8 cellular contexts compared by ENCODE assay signal in genomic region chr6:37653933-37654565, GRCh38. TPM values are rescaled to one million over a fixed set of nuclear protein-coding genes. Genes with fewer than 3 reads are reported as not detected.
DNase-seq lines count a peak whose midpoint lies in the region; ATAC-seq, FAIRE-seq and TF ChIP-seq lines count a peak whose summit lies in the region.

No MANE protein-coding gene starts in this region.

- H3K9me3 ChIP-seq in astrocyte (ENCODE audit: insufficient read depth, low read depth, low read length), result peaks cover 8% of the 10 kb centered on the region

- no peak overlapping the region for H3K9ac ChIP-seq in astrocyte (ENCODE audit: low read length)

- H3K9me3 Mint-ChIP-seq in astrocyte (ENCODE audit: unreplicated experiment) (peaks cover 10% of the 10 kb centered on the region), mesothelial cell of epicardium (no peaks in the 10 kb centered on the region)

- no peak overlapping the region for H2AFZ ChIP-seq in astrocyte (ENCODE audit: low read depth, low read length)

- no peak overlapping the region for H3K27ac ChIP-seq in astrocyte (ENCODE audit: low read depth, low read length)

- no peak overlapping the region for H3K4me2 ChIP-seq in astrocyte (ENCODE audit: low read length)

- peaks cover 9% of the 10 kb centered on the region for H3K4me1 ChIP-seq in astrocyte (ENCODE audit: insufficient read depth, low read length)

- H3K4me1 Mint-ChIP-seq in astrocyte (ENCODE audit: low read depth, unreplicated experiment) (no peaks in the 10 kb centered on the region), mesothelial cell of epicardium (peaks cover 11% of the 10 kb centered on the region)

- H3K4me3 Mint-ChIP-seq in astrocyte (ENCODE audit: unreplicated experiment), result no peak overlapping the region
- no peak overlapping the region for H3K4me3 Mint-ChIP-seq in mesothelial cell of epicardium

- H3K27me3 ChIP-seq in astrocyte (ENCODE audit: insufficient read depth, low read length), result no peaks in the 10 kb centered on the region

- ATAC-seq in GM21576 (IDR thresholded peaks at IDR 0.05; ENCODE audit: unreplicated experiment) (no peak), GM19455 (IDR thresholded peaks at IDR 0.05; ENCODE audit: unreplicated experiment) (no peak)

- peak; percentile 77 for FAIRE-seq in GM18507 (lab: Jason Lieb, UNC)
- peak; percentile 68 for FAIRE-seq in RCC 7860 (lab: Jason Lieb, UNC)
- FAIRE-seq in astrocyte (lab: Jason Lieb, UNC), result no peak

- H3K36me3 ChIP-seq in astrocyte (ENCODE audit: insufficient read depth, low read length), result no peaks in the 10 kb centered on the region

- no peaks in the 10 kb centered on the region for H3K79me2 ChIP-seq in astrocyte (ENCODE audit: insufficient read depth, low read length)

- DNase-seq in AG08396 (ENCODE audit: low spot score) (peak; percentile 82), GM18507 (ENCODE audit: extremely low spot score, insufficient read length, low read depth) (peak; percentile 29), RCC 7860 (ENCODE audit: low spot score) (peak; percentile 68), astrocyte (ENCODE audit: low read depth) (no peak), mesothelial cell of epicardium (ENCODE audit: low spot score in 2 of 2, unreplicated experiment in 2 of 2) (no peak), mucosa of gallbladder (ENCODE audit: low spot score) (no peak)

- H3K4me3 ChIP-seq in astrocyte (ENCODE audit: insufficient read depth, low read depth, low read length), result no peak overlapping the region

- TF ChIP-seq CTCF in astrocyte (IDR thresholded peaks at IDR 0.05; ENCODE audit: insufficient read depth, low read depth, low read length), result peak; percentile 60
- peak; percentile 78 for TF ChIP-seq CTCF in mesothelial cell of epicardium (IDR thresholded peaks at IDR 0.05; ENCODE audit: unreplicated experiment)

- H3K27ac Mint-ChIP-seq in astrocyte (ENCODE audit: unreplicated experiment), result no peak overlapping the region
- H3K27ac Mint-ChIP-seq in mesothelial cell of epicardium, result no peak overlapping the region

- H4K20me1 ChIP-seq in astrocyte (ENCODE audit: insufficient read depth, low read length), result no peaks in the 10 kb centered on the region

- peaks cover 13% of the 10 kb centered on the region for H3K36me3 Mint-ChIP-seq in astrocyte (ENCODE audit: low read depth, unreplicated experiment)
- H3K36me3 Mint-ChIP-seq in mesothelial cell of epicardium, result no peaks in the 10 kb centered on the region

- H3K27me3 Mint-ChIP-seq in astrocyte (ENCODE audit: low read depth, unreplicated experiment) (peaks cover 28% of the 10 kb centered on the region), mesothelial cell of epicardium (ENCODE audit: low read depth) (peaks cover 35% of the 10 kb centered on the region)

RNA-seq across cellular contexts. Expression of gene MDGA1, which starts 43.6 kb away (rescaled TPM):
- total RNA-seq in astrocyte, result 5.5 and 5.9 TPM in 2 replicates
- total RNA-seq in mesothelial cell of epicardium, result 2.3 to 3.7 TPM (median 2.9 TPM) in 3 replicates
- total RNA-seq in mucosa of gallbladder, result 11.5 TPM

Comparison
In these comparisons a context has a peak if more than half of its experiments do, and no peak if none do; other contexts are left out.
1. DNase-seq: peak in AG08396 (single experiment), GM18507 (single experiment) and RCC 7860 (single experiment); none in astrocyte (single experiment), mesothelial cell of epicardium (0 of 2) and mucosa of gallbladder (single experiment).